ENCODE assay signal across 13 cellular contexts in the genomic region with DNA sequence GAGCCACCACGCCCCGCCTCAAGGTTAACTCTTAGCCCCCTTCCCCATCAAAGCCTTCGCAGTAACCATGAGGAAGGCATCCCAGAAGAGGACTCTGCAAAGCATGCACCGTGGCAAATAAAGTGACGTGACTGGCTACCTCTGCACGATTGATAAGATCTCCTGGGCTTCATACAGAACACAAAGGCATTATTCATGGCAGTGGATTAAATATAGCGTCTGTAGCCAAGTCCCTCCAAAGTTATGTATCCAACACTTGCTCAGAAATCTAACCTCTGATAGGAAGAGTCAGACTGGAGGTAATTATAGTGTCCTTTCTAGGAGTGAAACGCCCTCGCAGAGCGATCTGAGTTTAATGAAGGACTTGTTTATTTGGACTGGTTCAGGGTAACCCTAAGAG. TPM values are rescaled to one million over a fixed set of nuclear protein-coding genes. Genes with fewer than 3 reads are reported as not detected.
A peak's percentile ranks its signal among the peaks of the same experiment; 100 is the strongest.
DNase-seq lines count a peak whose midpoint lies in the region; ATAC-seq and TF ChIP-seq lines count a peak whose summit lies in the region.
"Had no signal": no experiment of that assay in that cellular context is flagged by ENCODE, and none has a peak within 500 bp of the region (broad histone marks: within the 10 kb centered on the region; RNA-seq: fewer than 3 reads in every experiment).

No MANE protein-coding gene starts in this region.

- H3K4me1 Mint-ChIP-seq in activated T-cell treated with anti-CD3 and anti-CD28 coated beads, Interleukin-2, amount 50 U/mL, for 24 hours (ENCODE audit: low read depth), result peaks cover 15% of the 10 kb centered on the region

- intact Hi-C loops in prostate gland (cut with DNase I), result no loop called here

- H3K27me3 Mint-ChIP-seq in activated T-cell treated with anti-CD3 and anti-CD28 coated beads, Interleukin-2, amount 50 U/mL, for 24 hours, result no peaks in the 10 kb centered on the region
- H3K27me3 Mint-ChIP-seq: CD4-positive, CD25-positive, alpha-beta regulatory T cell had no signal

- no peak overlapping the region for H3K4me3 Mint-ChIP-seq in activated T-cell treated with anti-CD3 and anti-CD28 coated beads, Interleukin-2, amount 50 U/mL, for 24 hours

- no peak for TF ChIP-seq POLR2A in prostate gland (IDR thresholded peaks at IDR 0.05)

- H3K27me3 ChIP-seq in BLaER1 treated with 17β-estradiol and CSF1 and Interleukin-3, amounts not matched to agents 10 nM and 100 nM, result no peaks in the 10 kb centered on the region
- H3K27me3 ChIP-seq in prostate gland (replicated peaks; ENCODE audit: insufficient read depth) (no peaks in the 10 kb centered on the region), BE2C (no peaks in the 10 kb centered on the region)

- no peak overlapping the region for H3K9ac ChIP-seq in BLaER1 treated with 17β-estradiol and CSF1 and Interleukin-3, amounts not matched to agents 10 nM and 100 nM
- H3K9ac ChIP-seq: GM23248 had no signal

- no peaks in the 10 kb centered on the region; a peak in 2 of 22 replicates for H3K9me3 ChIP-seq in BLaER1 treated with 17β-estradiol and CSF1 and Interleukin-3, amounts not matched to agents 10 nM and 100 nM (replicated peaks in 1 of 11)
- H3K9me3 ChIP-seq in prostate gland (no peaks in the 10 kb centered on the region), BE2C (no peaks in the 10 kb centered on the region; the same call in 1 of the 2 replicates)
- H3K9me3 ChIP-seq: A549 had no signal

- H3K36me3 Mint-ChIP-seq in activated T-cell treated with anti-CD3 and anti-CD28 coated beads, Interleukin-2, amount 50 U/mL, for 24 hours (ENCODE audit: low read depth), result peaks cover 12% of the 10 kb centered on the region
- H3K36me3 Mint-ChIP-seq: CD4-positive, CD25-positive, alpha-beta regulatory T cell had no signal

- H3K27ac ChIP-seq in 22Rv1 (peak overlapping the region; percentile 55), prostate gland (no peak overlapping the region)
- H3K27ac ChIP-seq in BLaER1 treated with 17β-estradiol and CSF1 and Interleukin-3, amounts not matched to agents 10 nM and 100 nM, result no peak overlapping the region
- H3K27ac ChIP-seq: A549, GM23248 had no signal

- H3K27ac Mint-ChIP-seq in activated T-cell treated with anti-CD3 and anti-CD28 coated beads, Interleukin-2, amount 50 U/mL, for 24 hours, result no peak overlapping the region
- H3K27ac Mint-ChIP-seq: CD4-positive, CD25-positive, alpha-beta regulatory T cell had no signal

- peaks cover 0 to 91% (median 72%) of the 10 kb centered on the region in 10 experiments; a peak in 18 of 20 replicates for H3K4me1 ChIP-seq in BLaER1 treated with 17β-estradiol and CSF1 and Interleukin-3, amounts not matched to agents 10 nM and 100 nM
- H3K4me1 ChIP-seq in prostate gland (replicated peaks), result no peaks in the 10 kb centered on the region
- H3K4me1 ChIP-seq in BE2C, result no peaks in the 10 kb centered on the region; the same call in 1 of the 2 replicates
- H3K4me1 ChIP-seq: A549 had no signal

- no peak overlapping the region for H3K4me3 ChIP-seq in BLaER1 treated with 17β-estradiol and CSF1 and Interleukin-3, amounts not matched to agents 10 nM and 100 nM
- H3K4me3 ChIP-seq in prostate gland (no peak overlapping the region), BE2C (ENCODE audit: low read depth, low read length) (no peak overlapping the region)
- H3K4me3 ChIP-seq: A549, GM12878, GM23248 had no signal

- 51% methylated on average over 10 of the region's 10 CpGs for WGBS in prostate gland

- peaks cover 0 to 58% (median 22%) of the 10 kb centered on the region in 11 experiments; a peak in 12 of 22 replicates for H4K20me1 ChIP-seq in BLaER1 treated with 17β-estradiol and CSF1 and Interleukin-3, amounts not matched to agents 10 nM and 100 nM

- DNase-seq in NCI-H2227 (lab: John Stamatoyannopoulos, UW; ENCODE audit: unreplicated experiment) (peak; percentile 37), SW480 (ENCODE audit: low spot score) (peak; percentile 56), prostate gland (ENCODE audit: low spot score) (no peak), BE2C (no peak)
- DNase-seq in activated T-cell treated with anti-CD3 and anti-CD28 coated beads, Interleukin-2, amount 50 U/mL, for 24 hours, result no peak
- DNase-seq: CD4-positive, CD25-positive, alpha-beta regulatory T cell; DMS79; GM23248 had no signal

- ATAC-seq in HG02571 (IDR thresholded peaks at IDR 0.05; ENCODE audit: unreplicated experiment), result no peak
- ATAC-seq: A549, GM12878 had no signal

- H3K4me2 ChIP-seq in BLaER1 treated with 17β-estradiol and CSF1 and Interleukin-3, amounts not matched to agents 10 nM and 100 nM, result peak overlapping the region in 6 of 11 experiments; percentile 6 to 73 (median 49); a peak in 8 of 22 replicates
- H3K4me2 ChIP-seq: A549 had no signal

- peaks cover 0 to 16% (median 10%) of the 10 kb centered on the region in 11 experiments; a peak in 13 of 22 replicates for H3K36me3 ChIP-seq in BLaER1 treated with 17β-estradiol and CSF1 and Interleukin-3, amounts not matched to agents 10 nM and 100 nM
- H3K36me3 ChIP-seq in prostate gland (no peaks in the 10 kb centered on the region), BE2C (no peaks in the 10 kb centered on the region)

- TF ChIP-seq CTCF in 22Rv1 (IDR thresholded peaks at IDR 0.05), result no peak
- TF ChIP-seq CTCF in prostate gland (IDR thresholded peaks at IDR 0.05), result no peak
- TF ChIP-seq CTCF in BE2C (IDR thresholded peaks at IDR 0.05; ENCODE audit: low read depth, low read length), result no peak

- no peaks in the 10 kb centered on the region for H3K9me3 Mint-ChIP-seq in activated T-cell treated with anti-CD3 and anti-CD28 coated beads, Interleukin-2, amount 50 U/mL, for 24 hours
- H3K9me3 Mint-ChIP-seq: CD4-positive, CD25-positive, alpha-beta regulatory T cell had no signal

RNA-seq across cellular contexts. Expression of a gene that starts 22.4 kb away (rescaled TPM):
- 10 to 100 TPM; 33.3 to 55.2 TPM for total RNA-seq in prostate gland
- 34.3 TPM for polyA plus RNA-seq in BE2C (2012; ENCODE audit: insufficient read depth, insufficient read length, low read depth)

Comparison
In these comparisons a context has a peak if more than half of its experiments do, and no peak if none do; other contexts are left out.
1. DNase-seq: peak in NCI-H2227 (single experiment) and SW480 (single experiment); none in activated T-cell treated with anti-CD3 and anti-CD28 coated beads, Interleukin-2, amount 50 U/mL, for 24 hours (single experiment), prostate gland (single experiment) and BE2C (single experiment).